16 cellular contexts compared by ENCODE assay signal in the genomic region with DNA sequence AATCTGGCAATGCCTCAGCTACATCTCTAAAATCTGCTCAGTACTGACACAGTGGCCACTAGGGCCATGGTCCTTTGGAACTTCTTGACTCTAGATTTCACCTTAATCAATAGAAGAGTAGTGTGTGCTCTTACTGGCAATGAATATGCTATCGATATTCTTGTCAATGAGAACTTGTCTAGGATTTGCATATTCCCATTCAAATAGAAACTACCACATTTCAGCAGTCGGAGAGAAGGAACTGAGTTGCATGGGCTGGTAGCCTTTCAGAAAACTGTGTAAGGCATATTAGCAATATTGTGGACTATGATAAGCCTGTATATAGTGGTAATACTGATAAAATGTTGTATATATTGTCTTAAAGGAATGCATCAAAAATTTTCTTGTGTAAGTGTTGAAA.
"Had no signal": no experiment of that assay in that cellular context is flagged by ENCODE, and none has a peak within 500 bp of the region (broad histone marks: within the 10 kb centered on the region; RNA-seq: fewer than 3 reads in every experiment).

No MANE protein-coding gene starts in this region.

- DNase-seq: activated CD4-positive, alpha-beta T cell treated with anti-CD3 and anti-CD28 coated beads, Interleukin-2, amount 10 ng/mL, durations not matched to agents 7 days and 5 days; activated gamma-delta T cell treated with Interleukin-2 at 50 U/mL for 16 hours; activated naive CD8-positive, alpha-beta T cell treated with anti-CD3 and anti-CD28 coated beads for 36 hours; amygdala; central memory CD4-positive, alpha-beta T cell; colonic mucosa; esophagus squamous epithelium; hippocampal formation; left ventricle myocardium inferior; mucosa of descending colon; naive thymus-derived CD4-positive, alpha-beta T cell; stimulated activated CD4-positive, alpha-beta T cell treated with anti-CD3 and anti-CD28 coated beads, Interleukin-2, amount 100 ng/mL, for 48 hours; thyroid gland had no signal

- H3K27ac Mint-ChIP-seq: activated CD4-positive, alpha-beta T cell treated with anti-CD3 and anti-CD28 coated beads, Interleukin-2, amount 10 ng/mL, durations not matched to agents 7 days and 5 days; activated naive CD8-positive, alpha-beta T cell treated with anti-CD3 and anti-CD28 coated beads for 36 hours; brain; memory B cell; naive thymus-derived CD4-positive, alpha-beta T cell; stimulated activated memory B cell treated with anti-CD40 and anti-IgM and Interleukin-4, amounts not matched to agents 10 μg/mL and 1 μg/mL and 100 μg/mL, for 72 hours had no signal

- H3K9me3 ChIP-seq: colonic mucosa, esophagus squamous epithelium, left ventricle myocardium inferior, mucosa of descending colon, thyroid gland had no signal

- H3K27me3 ChIP-seq: colonic mucosa, esophagus squamous epithelium, thyroid gland had no signal

- H3K36me3 ChIP-seq: colonic mucosa, esophagus squamous epithelium, thyroid gland had no signal

- ATAC-seq: mucosa of descending colon; naive thymus-derived CD4-positive, alpha-beta T cell; stimulated activated memory B cell treated with anti-CD40 and anti-IgM and Interleukin-4, amounts not matched to agents 10 μg/mL and 1 μg/mL and 100 μg/mL, for 72 hours had no signal

- H3K4me3 Mint-ChIP-seq: activated CD4-positive, alpha-beta T cell treated with anti-CD3 and anti-CD28 coated beads, Interleukin-2, amount 10 ng/mL, durations not matched to agents 7 days and 5 days; activated naive CD8-positive, alpha-beta T cell treated with anti-CD3 and anti-CD28 coated beads for 36 hours; brain; memory B cell; naive thymus-derived CD4-positive, alpha-beta T cell; stimulated activated memory B cell treated with anti-CD40 and anti-IgM and Interleukin-4, amounts not matched to agents 10 μg/mL and 1 μg/mL and 100 μg/mL, for 72 hours had no signal

- H3K4me3 ChIP-seq: colonic mucosa, esophagus squamous epithelium, left ventricle myocardium inferior, mucosa of descending colon, thyroid gland had no signal

- H3K27ac ChIP-seq: colonic mucosa, esophagus squamous epithelium, left ventricle myocardium inferior, thyroid gland had no signal

- H3K27me3 Mint-ChIP-seq: activated CD4-positive, alpha-beta T cell treated with anti-CD3 and anti-CD28 coated beads, Interleukin-2, amount 10 ng/mL, durations not matched to agents 7 days and 5 days; activated naive CD8-positive, alpha-beta T cell treated with anti-CD3 and anti-CD28 coated beads for 36 hours; brain; stimulated activated memory B cell treated with anti-CD40 and anti-IgM and Interleukin-4, amounts not matched to agents 10 μg/mL and 1 μg/mL and 100 μg/mL, for 72 hours had no signal

- H3K4me1 ChIP-seq: colonic mucosa, esophagus squamous epithelium, left ventricle myocardium inferior, thyroid gland had no signal

- H3K4me1 Mint-ChIP-seq: activated naive CD8-positive, alpha-beta T cell treated with anti-CD3 and anti-CD28 coated beads for 36 hours; brain had no signal
